Comparison of ENCODE assay signal across 17 cellular contexts in genomic region chr1:110638062-110638461, GRCh38. TPM values are rescaled to one million over a fixed set of nuclear protein-coding genes. Genes with fewer than 3 reads are reported as not detected.
DNase-seq lines count a peak whose midpoint lies in the region; TF ChIP-seq lines count a peak whose summit lies in the region.
"Had no signal": no experiment of that assay in that cellular context is flagged by ENCODE, and none has a peak within 500 bp of the region (broad histone marks: within the 10 kb centered on the region; RNA-seq: fewer than 3 reads in every experiment).

No MANE protein-coding gene starts in this region.

- H3K27ac ChIP-seq in KOPT-K1 (ENCODE audit: low read depth, low read length, poor library complexity, severe bottlenecking) (peak overlapping the region; percentile 91), spleen (peak overlapping the region in 5 of 8 donors; percentile 39 to 85 (median 75)), right atrium auricular region (no peak overlapping the region)
- H3K27ac ChIP-seq: suprapubic skin had no signal

- DNase-seq in activated CD8-positive, alpha-beta memory T cell treated with anti-CD3 and anti-CD28 coated beads, Interleukin-2, amount 50 U/mL, for 48 hours, result peak; percentile 44
- no peak for DNase-seq in activated CD8-positive, alpha-beta memory T cell treated with anti-CD3 and anti-CD28 coated beads for 24 hours
- DNase-seq in activated T-helper 1 cell treated with anti-CD3 and anti-CD28 coated beads, Interleukin-12 subunit alpha, Interleukin-12 subunit beta, Interleukin-2, Interleukin-4 antibody, amounts not matched to agents 30 ng/mL and 10 ng/mL and 1 ng/mL, durations not matched to agents 14 hours and 24 hours and 36 hours (ENCODE audit: low spot score), result no peak
- no peak for DNase-seq in spleen
- DNase-seq in COLO668 (lab: John Stamatoyannopoulos, UW; ENCODE audit: unreplicated experiment), result no peak
- DNase-seq in right atrium auricular region (ENCODE audit: low spot score), result no peak
- DNase-seq in NCI-H146 (lab: John Stamatoyannopoulos, UW), result no peak
- DNase-seq: activated naive CD4-positive, alpha-beta T cell treated with anti-CD3 and anti-CD28 coated beads for 36 hours; DMS53; GOT3; kidney glomerular epithelial cell; midbrain; PC-3; stimulated activated CD4-positive, alpha-beta T cell treated with anti-CD3 and anti-CD28 coated beads, Interleukin-2, amount 100 ng/mL, for 24 hours had no signal

- no peak overlapping the region for H3K4me3 Mint-ChIP-seq in activated T-helper 1 cell treated with anti-CD3 and anti-CD28 coated beads, Interleukin-12 subunit alpha, Interleukin-12 subunit beta, Interleukin-2, Interleukin-4 antibody, amounts not matched to agents 30 ng/mL and 10 ng/mL and 1 ng/mL, durations not matched to agents 14 hours and 24 hours and 36 hours
- H3K4me3 Mint-ChIP-seq: activated naive CD4-positive, alpha-beta T cell treated with anti-CD3 and anti-CD28 coated beads for 36 hours had no signal

- H3K9me3 Mint-ChIP-seq in activated T-helper 1 cell treated with anti-CD3 and anti-CD28 coated beads, Interleukin-12 subunit alpha, Interleukin-12 subunit beta, Interleukin-2, Interleukin-4 antibody, amounts not matched to agents 30 ng/mL and 10 ng/mL and 1 ng/mL, durations not matched to agents 14 hours and 24 hours and 36 hours, result peaks cover 6% of the 10 kb centered on the region
- H3K9me3 Mint-ChIP-seq: activated naive CD4-positive, alpha-beta T cell treated with anti-CD3 and anti-CD28 coated beads for 36 hours had no signal

- peaks cover 19% of the 10 kb centered on the region for H3K36me3 Mint-ChIP-seq in activated T-helper 1 cell treated with anti-CD3 and anti-CD28 coated beads, Interleukin-12 subunit alpha, Interleukin-12 subunit beta, Interleukin-2, Interleukin-4 antibody, amounts not matched to agents 30 ng/mL and 10 ng/mL and 1 ng/mL, durations not matched to agents 14 hours and 24 hours and 36 hours (ENCODE audit: low read depth)

- H3K27me3 Mint-ChIP-seq in activated T-helper 1 cell treated with anti-CD3 and anti-CD28 coated beads, Interleukin-12 subunit alpha, Interleukin-12 subunit beta, Interleukin-2, Interleukin-4 antibody, amounts not matched to agents 30 ng/mL and 10 ng/mL and 1 ng/mL, durations not matched to agents 14 hours and 24 hours and 36 hours (ENCODE audit: insufficient read depth), result no peaks in the 10 kb centered on the region

- H3K4me1 ChIP-seq in spleen (peaks cover 22 to 96% (median 64%) of the 10 kb centered on the region in 6 donors), right atrium auricular region (peaks cover 0 to 44% of the 10 kb centered on the region in 2 donors)

- no peak overlapping the region for H3K4me3 ChIP-seq in spleen
- H3K4me3 ChIP-seq in right atrium auricular region, result no peak overlapping the region
- H3K4me3 ChIP-seq: suprapubic skin had no signal

- WGBS in spleen, 5 donors, result 71 to 82% (median 75%) methylated on average over 2 of the region's 2 CpGs

- no peak for TF ChIP-seq POLR2A in spleen (IDR thresholded peaks at IDR 0.05)

- peak overlapping the region; percentile 76 for H3K27ac Mint-ChIP-seq in activated T-helper 1 cell treated with anti-CD3 and anti-CD28 coated beads, Interleukin-12 subunit alpha, Interleukin-12 subunit beta, Interleukin-2, Interleukin-4 antibody, amounts not matched to agents 30 ng/mL and 10 ng/mL and 1 ng/mL, durations not matched to agents 14 hours and 24 hours and 36 hours

- intact Hi-C loops in activated T-helper 1 cell treated with anti-CD3 and anti-CD28 coated beads, Interleukin-12 subunit alpha, Interleukin-12 subunit beta, Interleukin-2, Interleukin-4 antibody, amounts not matched to agents 30 ng/mL and 10 ng/mL and 1 ng/mL, durations not matched to agents 14 hours and 24 hours and 36 hours (cut with micrococcal nuclease), result loop anchor here (10.0 kb wide), 1 partner anchor 303 kb away; the partner anchor contains the start of gene RBM15
- intact Hi-C loops in spleen (cut with DNase I; ENCODE audit: low total_unique reads), result no loop called here

- H3K9me3 ChIP-seq in KOPT-K1 (ENCODE audit: insufficient read depth, low read length, poor library complexity, severe bottlenecking), result no peaks in the 10 kb centered on the region
- no peaks in the 10 kb centered on the region for H3K9me3 ChIP-seq in spleen
- H3K9me3 ChIP-seq in right atrium auricular region, result no peaks in the 10 kb centered on the region
- H3K9me3 ChIP-seq: suprapubic skin had no signal

- TF ChIP-seq CTCF in spleen (IDR thresholded peaks at IDR 0.05 in 8 of 11, conservative IDR thresholded peaks at IDR 0.05 in 3 of 11) (no peak), right atrium auricular region (IDR thresholded peaks at IDR 0.05) (peak in 1 of 2 donors; percentile 9)

- H3K27me3 ChIP-seq in spleen (replicated peaks in 1 of 7), result no peaks in the 10 kb centered on the region
- H3K27me3 ChIP-seq in right atrium auricular region, result no peaks in the 10 kb centered on the region

- H3K36me3 ChIP-seq in KOPT-K1 (ENCODE audit: insufficient read depth, low read length) (no peaks in the 10 kb centered on the region), spleen (no peaks in the 10 kb centered on the region), right atrium auricular region (no peaks in the 10 kb centered on the region)
- H3K36me3 ChIP-seq: suprapubic skin had no signal

- peaks cover 91% of the 10 kb centered on the region for H3K4me1 Mint-ChIP-seq in activated T-helper 1 cell treated with anti-CD3 and anti-CD28 coated beads, Interleukin-12 subunit alpha, Interleukin-12 subunit beta, Interleukin-2, Interleukin-4 antibody, amounts not matched to agents 30 ng/mL and 10 ng/mL and 1 ng/mL, durations not matched to agents 14 hours and 24 hours and 36 hours (ENCODE audit: low read depth)

RNA-seq across cellular contexts. Expression of gene KCNA2, which starts 31.9 kb away (rescaled TPM):
- total RNA-seq in activated T-helper 1 cell treated with anti-CD3 and anti-CD28 coated beads, Interleukin-12 subunit alpha, Interleukin-12 subunit beta, Interleukin-2, Interleukin-4 antibody, amounts not matched to agents 30 ng/mL and 10 ng/mL and 1 ng/mL, durations not matched to agents 14 hours and 24 hours and 36 hours, result 1.1 and 1.7 TPM in 2 replicates
- total RNA-seq in spleen, result 1 to 10 TPM in 5 of 7 donors, under 1 TPM in 2; 0.65 to 2.6 (median 1.4) TPM
- under 1 TPM; 0.09 to 0.13 (median 0.11) TPM for polyA plus RNA-seq in spleen
- total RNA-seq in right atrium auricular region, result under 1 TPM; 0.28 to 0.78 TPM
- total RNA-seq: PC-3 had no signal
- polyA plus RNA-seq: fibroblast of lung had no signal

RNA-seq across cellular contexts. Expression of gene KCNA3, which starts 36.7 kb away (rescaled TPM):
- 38.1 and 42.2 TPM in 2 replicates for total RNA-seq in activated T-helper 1 cell treated with anti-CD3 and anti-CD28 coated beads, Interleukin-12 subunit alpha, Interleukin-12 subunit beta, Interleukin-2, Interleukin-4 antibody, amounts not matched to agents 30 ng/mL and 10 ng/mL and 1 ng/mL, durations not matched to agents 14 hours and 24 hours and 36 hours
- 10 to 100 TPM; 20.4 to 45.8 (median 28.4) TPM for total RNA-seq in spleen
- polyA plus RNA-seq in spleen, result 1 to 10 TPM in 1 of 3 donors, under 1 TPM in 2; 0.30 to 1.4 (median 0.96) TPM
- 1 to 10 TPM; 1.5 to 1.9 TPM for total RNA-seq in right atrium auricular region
- total RNA-seq: PC-3 had no signal

Comparison
In these comparisons a context has a peak if more than half of its experiments do, and no peak if none do; other contexts are left out.
1. H3K27ac ChIP-seq: peak in KOPT-K1 (single experiment) and spleen (5 of 8); none in right atrium auricular region (0 of 2).
2. RNA of gene KCNA3, which starts 36.7 kb away (total RNA-seq): 38.1 to 42.2 TPM in activated T-helper 1 cell treated with anti-CD3 and anti-CD28 coated beads, Interleukin-12 subunit alpha, Interleukin-12 subunit beta, Interleukin-2, Interleukin-4 antibody, amounts not matched to agents 30 ng/mL and 10 ng/mL and 1 ng/mL, durations not matched to agents 14 hours and 24 hours and 36 hours and 20.4 to 45.8 TPM in spleen; 1.5 to 1.9 TPM in right atrium auricular region; every median in the first group is over 4 times any median in the second.